Comparison of ENCODE assay signal across 1 cellular context in genomic region chr4:93828332-93828829, GRCh38.
TF ChIP-seq lines count a peak whose summit lies in the region.

ATOH1 (plus strand) TSS chr4:93828753; CDS start chr4:93828927, 174 bp downstream.

TF ChIP-seq in H1, 55 proteins besides CTCF, POLR2A, EP300 and RAD21 (continued from another document):
- TF ChIP-seq CHD7 (IDR thresholded peaks at IDR 0.05; ENCODE audit: insufficient replicate concordance, low read length) (no peak), SIX5 (IDR thresholded peaks at IDR 0.05; ENCODE audit: low read depth, low read length) (peak; percentile 19; the same call in 1 of the 2 replicates), JUN (IDR thresholded peaks at IDR 0.05; ENCODE audit: low read depth, low read length) (no peak), SP1 (IDR thresholded peaks at IDR 0.05; ENCODE audit: low read depth, low read length) (peak; percentile 50), CBX5 (IDR thresholded peaks at IDR 0.05; ENCODE audit: low read depth, low read length) (no peak), HDAC6 (IDR thresholded peaks at IDR 0.05; ENCODE audit: low read depth, low read length) (no peak), MAX (IDR thresholded peaks at IDR 0.05) (peak; percentile 76), CTBP2 (IDR thresholded peaks at IDR 0.05; ENCODE audit: borderline replicate concordance, insufficient read depth, insufficient read length, low read length) (peak; percentile 87), KDM4A (IDR thresholded peaks at IDR 0.05; ENCODE audit: low read depth, low read length, severe bottlenecking) (no peak), MAFK (IDR thresholded peaks at IDR 0.05; ENCODE audit: low read depth, low read length) (peak; percentile 63; the same call in 1 of the 2 replicates), ASH2L (IDR thresholded peaks at IDR 0.05; ENCODE audit: low read length) (peak; percentile 65), TBP (IDR thresholded peaks at IDR 0.05; ENCODE audit: low read depth, low read length) (0 out of 2 replicates have a peak, but pooled peaks have one; percentile 3), JUND (IDR thresholded peaks at IDR 0.05; ENCODE audit: low read length) (peak; percentile 64; the same call in 1 of the 2 replicates), KDM1A (IDR thresholded peaks at IDR 0.05; ENCODE audit: borderline replicate concordance, low read length) (no peak), YY1 (IDR thresholded peaks at IDR 0.05; ENCODE audit: low read depth, low read length) (0 out of 2 replicates have a peak, but pooled peaks have one; percentile 1), ATF3 (IDR thresholded peaks at IDR 0.05; ENCODE audit: insufficient read depth, low read depth, low read length) (no peak)
